25 cellular contexts compared by ENCODE assay signal in genomic region chr9:7123743-7124142, GRCh38.
DNase-seq lines count a peak whose midpoint lies in the region; ATAC-seq, FAIRE-seq and TF ChIP-seq lines count a peak whose summit lies in the region.
"Had no signal": no experiment of that assay in that cellular context is flagged by ENCODE, and none has a peak within 500 bp of the region (broad histone marks: within the 10 kb centered on the region; RNA-seq: fewer than 3 reads in every experiment).

No MANE protein-coding gene starts in this region.

- H2AFZ ChIP-seq in GM23248 = no peak overlapping the region

- in situ Hi-C loops in GM23248 (cut with MboI) = no loop called here

- FAIRE-seq in bronchial epithelial cell (lab: Jason Lieb, UNC) = peak; percentile 91
- FAIRE-seq: kidney, TTC549 had no signal

- H3K27me3 ChIP-seq in GM23248 (replicated peaks; ENCODE audit: insufficient read depth) (no peaks in the 10 kb centered on the region), bronchial epithelial cell (ENCODE audit: control insufficient read depth, insufficient read depth, low read length) (no peaks in the 10 kb centered on the region)
- H3K27me3 ChIP-seq: ovary, Peyer's patch had no signal

- H3F3A ChIP-seq in GM23248 (ENCODE audit: insufficient read depth) = no peaks in the 10 kb centered on the region

- DNase-seq in GM23248 = peak; percentile 26
- peak; percentile 94 for DNase-seq in bronchial epithelial cell (ENCODE audit: low read depth)
- no peak for DNase-seq in mucosa of descending colon
- no peak for DNase-seq in stimulated activated CD4-positive, alpha-beta T cell treated with anti-CD3 and anti-CD28 coated beads, Interleukin-2, amount 100 ng/mL, for 24 hours
- no peak for DNase-seq in LoVo (ENCODE audit: low spot score)
- DNase-seq: activated CD8-positive, alpha-beta T cell treated with anti-CD3 and anti-CD28 coated beads for 36 hours; activated effector memory CD4-positive, alpha-beta T cell treated with anti-CD3 and anti-CD28 coated beads, Interleukin-2, amount 50 U/mL, for 16 hours; Calu3; dermis blood vessel endothelial cell; GOT3; IMR-90; kidney; NCI-H1105; NCI-H1930; NCI-H2227 treated with DMSO at 0.1 percent for 48 hours; NCI-H526 treated with DMSO at 0.1 percent for 48 hours; ovary; Peyer's patch; retina had no signal

- no peak overlapping the region for H3K27ac ChIP-seq in GM23248
- H3K27ac ChIP-seq: ovary, Peyer's patch, skin epidermis had no signal

- H4K20me1 ChIP-seq in GM23248 (ENCODE audit: insufficient read depth) = no peaks in the 10 kb centered on the region

- no peak for TF ChIP-seq CTCF in bronchial epithelial cell (IDR thresholded peaks at IDR 0.05; ENCODE audit: insufficient read depth, low read length, severe bottlenecking)
- no peak for TF ChIP-seq CTCF in mucosa of descending colon (IDR thresholded peaks at IDR 0.05)

- peak; percentile 46 for ATAC-seq in mucosa of descending colon
- no peak for ATAC-seq in HG03460 (IDR thresholded peaks at IDR 0.05; ENCODE audit: unreplicated experiment)
- ATAC-seq: activated CD4-positive, CD25-positive, alpha-beta regulatory T cell treated with anti-CD3 and anti-CD28 coated beads, Interleukin-2, amount 50 U/mL, for 24 hours; activated CD8-positive, alpha-beta T cell treated with anti-CD3 and anti-CD28 coated beads for 36 hours had no signal

- H3K4me1 ChIP-seq in GM23248 (ENCODE audit: insufficient read depth) = no peaks in the 10 kb centered on the region
- H3K4me1 ChIP-seq in mucosa of descending colon (ENCODE audit: low read depth) = no peaks in the 10 kb centered on the region
- H3K4me1 ChIP-seq: Peyer's patch had no signal

- no peaks in the 10 kb centered on the region for H3K79me2 ChIP-seq in GM23248 (ENCODE audit: insufficient read depth)

- no peak for TF ChIP-seq EP300 in Ishikawa (IDR thresholded peaks at IDR 0.05; ENCODE audit: borderline replicate concordance)

- H3K4me3 ChIP-seq in GM23248 (no peak overlapping the region), bronchial epithelial cell (ENCODE audit: low read depth, low read length) (no peak overlapping the region), mucosa of descending colon (no peak overlapping the region)
- H3K4me3 ChIP-seq: lung, ovary, Peyer's patch, skin epidermis had no signal

- no peak for TF ChIP-seq RAD21 in Ishikawa (IDR thresholded peaks at IDR 0.05; ENCODE audit: low read depth)

- H3K4me2 ChIP-seq in GM23248 (ENCODE audit: unreplicated experiment) = no peak overlapping the region

- H3K9ac ChIP-seq in GM23248 = no peak overlapping the region

- H3K36me3 ChIP-seq in GM23248 (ENCODE audit: low read depth) = peaks cover 5% of the 10 kb centered on the region; the same call in 1 of the 2 replicates
- no peaks in the 10 kb centered on the region for H3K36me3 ChIP-seq in bronchial epithelial cell (ENCODE audit: control insufficient read depth, insufficient read depth, low read length)
- peaks cover 2% of the 10 kb centered on the region for H3K36me3 ChIP-seq in mucosa of descending colon (ENCODE audit: low read depth)
- H3K36me3 ChIP-seq: ovary, Peyer's patch had no signal

- intact Hi-C loops in mucosa of descending colon (cut with DNase I, micrococcal nuclease) = no loop called here

- H3K9me2 ChIP-seq in GM23248 (ENCODE audit: insufficient read depth) = no peaks in the 10 kb centered on the region

- WGBS in GM23248 (ENCODE audit: low coverage in 1 of 2, low lambda C conversion rate in 2 of 2, missing lambda C conversion rate in 2 of 2), 2 experiments = 97 to 98% methylated on average over 4 of the region's 4 CpGs

- H3K9me3 ChIP-seq in GM23248 (ENCODE audit: low read depth) = no peaks in the 10 kb centered on the region
- H3K9me3 ChIP-seq in mucosa of descending colon = no peaks in the 10 kb centered on the region
- H3K9me3 ChIP-seq: ovary, Peyer's patch had no signal

TF ChIP-seq in Ishikawa, 13 proteins besides CTCF, POLR2A, EP300 and RAD21:
- TF ChIP-seq NFIC (IDR thresholded peaks at IDR 0.05) (0 out of 2 replicates have a peak, but pooled peaks have one; percentile 6), FOXM1 (IDR thresholded peaks at IDR 0.05; ENCODE audit: borderline replicate concordance, low read depth) (no peak)

Comparison
In these comparisons a context has a peak if more than half of its experiments do, and no peak if none do; other contexts are left out.
1. DNase-seq: peak in GM23248 (single experiment) and bronchial epithelial cell (single experiment); none in mucosa of descending colon (0 of 3), stimulated activated CD4-positive, alpha-beta T cell treated with anti-CD3 and anti-CD28 coated beads, Interleukin-2, amount 100 ng/mL, for 24 hours (0 of 2) and LoVo (single experiment).